Comparison of ENCODE assay signal across 8 cellular contexts in genomic region chr15:101167366-101167790, GRCh38.
DNase-seq lines count a peak whose midpoint lies in the region; ATAC-seq, FAIRE-seq and TF ChIP-seq lines count a peak whose summit lies in the region.

No MANE protein-coding gene starts in this region.

- H3K27me3 Mint-ChIP-seq in activated T-cell treated with anti-CD3 and anti-CD28 coated beads, Interleukin-2, amount 50 U/mL, for 24 hours: no peaks in the 10 kb centered on the region
- no peaks in the 10 kb centered on the region for H3K27me3 Mint-ChIP-seq in activated T-cell treated with anti-CD3 and anti-CD28 coated beads, Interleukin-2, amount 50 U/mL, for 4 hours (ENCODE audit: low read depth)

- H3K27me3 ChIP-seq in bronchial epithelial cell (ENCODE audit: control insufficient read depth, insufficient read depth, low read length): no peaks in the 10 kb centered on the region
- H3K27me3 ChIP-seq in upper lobe of right lung: no peaks in the 10 kb centered on the region

- peaks cover 30% of the 10 kb centered on the region for H3K9me3 Mint-ChIP-seq in activated T-cell treated with anti-CD3 and anti-CD28 coated beads, Interleukin-2, amount 50 U/mL, for 24 hours
- H3K9me3 Mint-ChIP-seq in activated T-cell treated with anti-CD3 and anti-CD28 coated beads, Interleukin-2, amount 50 U/mL, for 4 hours: peaks cover 36% of the 10 kb centered on the region

- H3K4me1 ChIP-seq in upper lobe of right lung: peaks cover 39% of the 10 kb centered on the region

- peak overlapping the region; percentile 93 for H3K27ac Mint-ChIP-seq in activated T-cell treated with anti-CD3 and anti-CD28 coated beads, Interleukin-2, amount 50 U/mL, for 24 hours

- H3K4me3 ChIP-seq in bronchial epithelial cell (ENCODE audit: low read depth, low read length): no peak overlapping the region
- H3K4me3 ChIP-seq in upper lobe of right lung: no peak overlapping the region

- H3K4me3 Mint-ChIP-seq in activated T-cell treated with anti-CD3 and anti-CD28 coated beads, Interleukin-2, amount 50 U/mL, for 24 hours: peak overlapping the region; percentile 51
- H3K4me3 Mint-ChIP-seq in activated T-cell treated with anti-CD3 and anti-CD28 coated beads, Interleukin-2, amount 50 U/mL, for 4 hours: no peak overlapping the region

- H3K9me3 ChIP-seq in upper lobe of right lung: peaks cover 13% of the 10 kb centered on the region

- TF ChIP-seq CTCF in bronchial epithelial cell (IDR thresholded peaks at IDR 0.05; ENCODE audit: insufficient read depth, low read length, severe bottlenecking) (no peak), upper lobe of right lung (IDR thresholded peaks at IDR 0.05) (no peak)

- intact Hi-C loops in upper lobe of right lung (cut with DNase I): no loop called here

- no peak for FAIRE-seq in bronchial epithelial cell (lab: Jason Lieb, UNC)

- no peak for DNase-seq in activated T-cell treated with anti-CD3 and anti-CD28 coated beads, Interleukin-2, amount 50 U/mL, for 24 hours
- DNase-seq in activated T-cell treated with anti-CD3 and anti-CD28 coated beads, Interleukin-2, amount 50 U/mL, for 4 hours: no peak
- DNase-seq in bronchial epithelial cell (ENCODE audit: low read depth) (peak; percentile 65), mesenteric fat pad (ENCODE audit: low spot score) (peak; percentile 1), upper lobe of right lung (no peak), HPDE6-E6E7 (ENCODE audit: extremely low spot score) (no peak)
- DNase-seq in activated CD4-positive, CD25-positive, alpha-beta regulatory T cell (lab: John Stamatoyannopoulos, UW): no peak

- no peak for ATAC-seq in activated T-cell treated with anti-CD3 and anti-CD28 coated beads, Interleukin-2, amount 50 U/mL, for 4 hours
- ATAC-seq in upper lobe of right lung (no peak), GM18873 (IDR thresholded peaks at IDR 0.05; ENCODE audit: low FRiP score, unreplicated experiment) (no peak)

- H3K36me3 ChIP-seq in bronchial epithelial cell (ENCODE audit: control insufficient read depth, insufficient read depth, low read length): no peaks in the 10 kb centered on the region
- H3K36me3 ChIP-seq in upper lobe of right lung: no peaks in the 10 kb centered on the region

- peak overlapping the region; percentile 88 for H3K27ac ChIP-seq in upper lobe of right lung

- H3K4me1 Mint-ChIP-seq in activated T-cell treated with anti-CD3 and anti-CD28 coated beads, Interleukin-2, amount 50 U/mL, for 24 hours (ENCODE audit: low read depth): peaks cover 37% of the 10 kb centered on the region
- H3K4me1 Mint-ChIP-seq in activated T-cell treated with anti-CD3 and anti-CD28 coated beads, Interleukin-2, amount 50 U/mL, for 4 hours (ENCODE audit: low read depth): peaks cover 25% of the 10 kb centered on the region

- H3K36me3 Mint-ChIP-seq in activated T-cell treated with anti-CD3 and anti-CD28 coated beads, Interleukin-2, amount 50 U/mL, for 24 hours (ENCODE audit: low read depth): peaks cover 16% of the 10 kb centered on the region
- H3K36me3 Mint-ChIP-seq in activated T-cell treated with anti-CD3 and anti-CD28 coated beads, Interleukin-2, amount 50 U/mL, for 4 hours (ENCODE audit: insufficient read depth): peaks cover 2% of the 10 kb centered on the region

Comparison
In these comparisons a context has a peak if more than half of its experiments do, and no peak if none do; other contexts are left out.
1. DNase-seq: peak in bronchial epithelial cell (single experiment) and mesenteric fat pad (single experiment); none in activated T-cell treated with anti-CD3 and anti-CD28 coated beads, Interleukin-2, amount 50 U/mL, for 24 hours (single experiment), activated T-cell treated with anti-CD3 and anti-CD28 coated beads, Interleukin-2, amount 50 U/mL, for 4 hours (single experiment), upper lobe of right lung (single experiment), activated CD4-positive, CD25-positive, alpha-beta regulatory T cell (0 of 4) and HPDE6-E6E7 (single experiment).